Comparison of ENCODE assay signal across 13 cellular contexts in genomic region chrX:125998432-125998831, GRCh38.
DNase-seq lines count a peak whose midpoint lies in the region; ATAC-seq and TF ChIP-seq lines count a peak whose summit lies in the region.
"Had no signal": no experiment of that assay in that cellular context is flagged by ENCODE, and none has a peak within 500 bp of the region (broad histone marks: within the 10 kb centered on the region; RNA-seq: fewer than 3 reads in every experiment).

No MANE protein-coding gene starts in this region.

- H3K9ac ChIP-seq in KMS-11: no peak overlapping the region

- 1 to 39% methylated on average over 2 of the region's 2 CpGs for WGBS in aorta, 2 donors

- H3K4me3 ChIP-seq in KMS-11 (IDR thresholded peaks at IDR 0.05; ENCODE audit: insufficient read depth, low read depth, low read length): no peak overlapping the region
- H3K4me3 ChIP-seq in aorta (ENCODE audit: low read length in 2 of 2): no peak overlapping the region
- H3K4me3 ChIP-seq: K562, lung had no signal

- H3K4me2 ChIP-seq in KMS-11: no peak overlapping the region

- H3K36me3 ChIP-seq in KMS-11 (ENCODE audit: insufficient read depth) (no peaks in the 10 kb centered on the region), aorta (ENCODE audit: control insufficient read depth in 1 of 2, insufficient read depth in 2 of 2, low read length in 1 of 2) (no peaks in the 10 kb centered on the region)

- peak; percentile 53 for TF ChIP-seq CTCF in KMS-11 (conservative IDR thresholded peaks at IDR 0.05; ENCODE audit: low read depth, low read length)

- H3K27me3 ChIP-seq in KMS-11 (ENCODE audit: insufficient read depth, low read depth) (no peaks in the 10 kb centered on the region), aorta (ENCODE audit: control insufficient read depth in 1 of 2, insufficient read depth in 2 of 2, low read length in 1 of 2) (no peaks in the 10 kb centered on the region)

- H3K27ac ChIP-seq in KMS-11 (no peak overlapping the region), aorta (ENCODE audit: low read depth in 1 of 2, low read length in 2 of 2) (no peak overlapping the region)

- H3K79me2 ChIP-seq in KMS-11 (ENCODE audit: insufficient read depth, low read depth): no peaks in the 10 kb centered on the region

- H4K20me1 ChIP-seq in KMS-11 (ENCODE audit: insufficient read depth): no peaks in the 10 kb centered on the region

- in situ Hi-C loops in Caki2 (cut with HindIII; ENCODE audit: low pct_unique_long_range_greater_than_20kb, low sequenced_read_pairs): no loop called here

- no peaks in the 10 kb centered on the region for H3K9me3 ChIP-seq in aorta (ENCODE audit: control insufficient read depth, low read length)

- no peak overlapping the region for H2AFZ ChIP-seq in KMS-11 (ENCODE audit: low read depth)

- ATAC-seq in aorta (ENCODE audit: low FRiP score) (no peak), GM19463 (IDR thresholded peaks at IDR 0.05; ENCODE audit: unreplicated experiment) (no peak)
- ATAC-seq: HCT116, K562 had no signal

- peak; percentile 4 for DNase-seq in Caki2 (ENCODE audit: low read depth)
- peak; percentile 20 for DNase-seq in RPMI8226
- DNase-seq in inferior parietal cortex (ENCODE audit: extremely low spot score): peak; percentile 16
- DNase-seq in aorta: no peak
- no peak for DNase-seq in COLO668 (lab: John Stamatoyannopoulos, UW; ENCODE audit: unreplicated experiment)
- no peak for DNase-seq in stimulated activated CD4-positive, alpha-beta T cell treated with anti-CD3 and anti-CD28 coated beads, Interleukin-4, amount 100 ng/mL, for 1 hour
- DNase-seq: activated B cell treated with CpG ODN at 0.5 μM for 24 hours; stimulated activated CD4-positive, alpha-beta T cell treated with anti-CD3 and anti-CD28 coated beads, Interleukin-4, amount 100 ng/mL, for 4 hours had no signal

- H3K4me1 ChIP-seq in KMS-11 (ENCODE audit: low read depth, poor library complexity, severe bottlenecking) (no peaks in the 10 kb centered on the region), aorta (ENCODE audit: control insufficient read depth in 1 of 2, insufficient read depth in 2 of 2, low read length in 2 of 2) (no peaks in the 10 kb centered on the region)

- intact Hi-C loops in aorta (cut with DNase I): no loop called here

Comparison
In these comparisons a context has a peak if more than half of its experiments do, and no peak if none do; other contexts are left out.
1. DNase-seq: peak in Caki2 (single experiment), RPMI8226 (single experiment) and inferior parietal cortex (single experiment); none in aorta (0 of 2), COLO668 (single experiment) and stimulated activated CD4-positive, alpha-beta T cell treated with anti-CD3 and anti-CD28 coated beads, Interleukin-4, amount 100 ng/mL, for 1 hour (single experiment).